ENCODE assay signal across 1 cellular context in genomic region chr7:108026647-108027046, GRCh38.
TF ChIP-seq lines count a peak whose summit lies in the region.

No MANE protein-coding gene starts in this region.

TF ChIP-seq in SK-N-SH, 30 proteins besides CTCF, POLR2A, EP300 and RAD21:
- TF ChIP-seq YY1 (IDR thresholded peaks at IDR 0.05; ENCODE audit: low read depth) = no peak
- no peak for TF ChIP-seq GATA2 (CRISPR knock-in tag; IDR thresholded peaks at IDR 0.05)
- TF ChIP-seq FOXM1 (IDR thresholded peaks at IDR 0.05; ENCODE audit: low read depth) = no peak
- peak; percentile 21; the same call in 1 of the 2 replicates for TF ChIP-seq NFIC (IDR thresholded peaks at IDR 0.05; ENCODE audit: borderline replicate concordance)
- no peak for TF ChIP-seq ZBTB33 (IDR thresholded peaks at IDR 0.05; ENCODE audit: borderline replicate concordance, low read depth)
- no peak for TF ChIP-seq TAF1 (IDR thresholded peaks at IDR 0.05; ENCODE audit: borderline replicate concordance, low read depth, low read length)
- no peak for TF ChIP-seq CHD2 (IDR thresholded peaks at IDR 0.05; ENCODE audit: low read length, partially characterized antibody)
- no peak for TF ChIP-seq USF2 (IDR thresholded peaks at IDR 0.05; ENCODE audit: borderline replicate concordance, low read depth, low read length)
